19 cellular contexts compared by ENCODE assay signal in the genomic region with DNA sequence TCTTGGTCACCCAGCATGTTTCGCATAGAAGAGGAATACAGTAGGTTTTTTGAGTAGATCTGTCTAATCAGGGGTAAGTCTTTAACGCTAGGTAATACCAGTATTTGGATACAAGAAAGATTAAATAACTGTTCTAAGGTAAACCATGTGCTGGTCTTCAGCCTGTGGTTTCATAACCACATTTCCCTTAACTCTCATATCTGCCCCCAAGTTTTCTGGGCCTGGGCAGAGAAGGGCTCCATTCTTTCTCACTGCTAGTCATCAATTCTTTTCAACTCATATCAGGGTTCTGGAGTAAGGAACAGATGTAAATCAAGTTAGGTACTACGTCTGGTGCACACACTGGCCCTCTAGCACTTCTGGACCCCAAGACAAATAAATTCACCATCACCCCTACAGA.
"Had no signal": no experiment of that assay in that cellular context is flagged by ENCODE, and none has a peak within 500 bp of the region (broad histone marks: within the 10 kb centered on the region; RNA-seq: fewer than 3 reads in every experiment).

No MANE protein-coding gene starts in this region.

- H3K4me3 ChIP-seq: mucosa of descending colon, suprapubic skin had no signal

- H3K4me1 Mint-ChIP-seq: memory B cell had no signal

- H3K4me3 Mint-ChIP-seq: activated CD8-positive, alpha-beta T cell treated with anti-CD3 and anti-CD28 coated beads for 36 hours; activated naive CD4-positive, alpha-beta T cell treated with anti-CD3 and anti-CD28 coated beads, Interleukin-2, amount 10 ng/mL, durations not matched to agents 7 days and 5 days; memory B cell; naive thymus-derived CD4-positive, alpha-beta T cell had no signal

- H3K27me3 ChIP-seq: brain microvascular endothelial cell, suprapubic skin had no signal

- DNase-seq: activated CD8-positive, alpha-beta memory T cell treated with anti-CD3 and anti-CD28 coated beads, Interleukin-2, amount 50 U/mL, for 48 hours; activated CD8-positive, alpha-beta T cell treated with anti-CD3 and anti-CD28 coated beads for 36 hours; activated naive CD4-positive, alpha-beta T cell treated with anti-CD3 and anti-CD28 coated beads, Interleukin-2, amount 10 ng/mL, durations not matched to agents 7 days and 5 days; brain microvascular endothelial cell; cortex of kidney; effector CD8-positive, alpha-beta T cell; foreskin melanocyte; kidney glomerular epithelial cell; left ventricle myocardium superior; mucosa of descending colon; naive thymus-derived CD4-positive, alpha-beta T cell; stimulated activated CD4-positive, alpha-beta T cell treated with anti-CD3 and anti-CD28 coated beads, Interleukin-4, amount 100 ng/mL, for 1 hour; stimulated activated naive CD4-positive, alpha-beta T cell treated with Interleukin-2 at 50 U/mL for 16 hours; T-helper 1 cell; trophoblast cell had no signal

- ATAC-seq: activated CD8-positive, alpha-beta T cell treated with anti-CD3 and anti-CD28 coated beads for 36 hours; left ventricle myocardium superior; mucosa of descending colon; naive thymus-derived CD4-positive, alpha-beta T cell; SK-N-SH treated with all-trans-retinoic acid at 6 μM for 48 hours had no signal

- H3K4me1 ChIP-seq: suprapubic skin had no signal

- H3K27ac ChIP-seq: brain microvascular endothelial cell, epithelial cell of prostate, suprapubic skin had no signal

- H3K27ac Mint-ChIP-seq: activated CD8-positive, alpha-beta T cell treated with anti-CD3 and anti-CD28 coated beads for 36 hours; activated naive CD4-positive, alpha-beta T cell treated with anti-CD3 and anti-CD28 coated beads, Interleukin-2, amount 10 ng/mL, durations not matched to agents 7 days and 5 days; memory B cell had no signal

- H3K27me3 Mint-ChIP-seq: activated CD8-positive, alpha-beta T cell treated with anti-CD3 and anti-CD28 coated beads for 36 hours; activated naive CD4-positive, alpha-beta T cell treated with anti-CD3 and anti-CD28 coated beads, Interleukin-2, amount 10 ng/mL, durations not matched to agents 7 days and 5 days; memory B cell; naive thymus-derived CD4-positive, alpha-beta T cell had no signal

- H3K9me3 Mint-ChIP-seq: activated CD8-positive, alpha-beta T cell treated with anti-CD3 and anti-CD28 coated beads for 36 hours; activated naive CD4-positive, alpha-beta T cell treated with anti-CD3 and anti-CD28 coated beads, Interleukin-2, amount 10 ng/mL, durations not matched to agents 7 days and 5 days; memory B cell; naive thymus-derived CD4-positive, alpha-beta T cell had no signal
